In the genomic region with DNA sequence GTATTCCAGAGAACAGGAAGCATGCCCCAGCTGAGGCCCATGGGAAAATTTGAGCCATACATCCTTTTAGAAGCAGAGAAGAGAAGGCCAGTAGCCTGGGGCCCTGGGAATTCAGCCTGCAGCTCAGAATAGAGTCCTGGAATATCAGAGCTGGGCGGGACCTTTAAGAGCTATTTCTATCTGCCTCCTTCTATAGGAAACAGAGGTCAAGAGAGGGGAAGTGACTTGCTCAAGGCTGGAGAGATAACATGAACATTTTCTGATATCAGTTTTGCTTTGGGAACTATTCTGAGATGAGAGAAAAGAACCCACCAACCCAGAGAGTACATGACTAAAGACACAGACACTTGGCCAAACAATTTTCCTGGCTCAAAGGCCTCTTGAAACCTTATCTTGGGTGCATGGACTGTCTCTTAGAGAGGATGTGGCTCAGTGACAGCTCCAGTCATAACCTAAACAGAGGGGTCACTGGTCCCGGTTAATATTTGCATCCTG, we compare ENCODE assay signal across 18 cellular contexts. TPM values are rescaled to one million over a fixed set of nuclear protein-coding genes. Genes with fewer than 3 reads are reported as not detected.
DNase-seq lines count a peak whose midpoint lies in the region; ATAC-seq and TF ChIP-seq lines count a peak whose summit lies in the region.
"Had no signal": no experiment of that assay in that cellular context is flagged by ENCODE, and none has a peak within 500 bp of the region (broad histone marks: within the 10 kb centered on the region; RNA-seq: fewer than 3 reads in every experiment).

No MANE protein-coding gene starts in this region.

- H3K4me3 ChIP-seq in right cardiac atrium (ENCODE audit: low read length): no peak overlapping the region
- H3K4me3 ChIP-seq in psoas muscle: no peak overlapping the region
- no peak overlapping the region for H3K4me3 ChIP-seq in ovary
- H3K4me3 ChIP-seq: esophagus muscularis mucosa, HAP-1 had no signal

- no peaks in the 10 kb centered on the region for H3K36me3 ChIP-seq in psoas muscle (ENCODE audit: insufficient read depth in 1 of 2, low read depth in 1 of 2)
- H3K36me3 ChIP-seq in ovary: no peaks in the 10 kb centered on the region
- H3K36me3 ChIP-seq: HAP-1 had no signal

- no peak for TF ChIP-seq CTCF in psoas muscle (IDR thresholded peaks at IDR 0.05)
- no peak for TF ChIP-seq CTCF in ovary (IDR thresholded peaks at IDR 0.05)

- ATAC-seq in right cardiac atrium (peak; percentile 78 to 93), psoas muscle (peak in 3 of 4 donors; percentile 74 to 91 (median 74)), GM19023 (IDR thresholded peaks at IDR 0.05; ENCODE audit: unreplicated experiment) (no peak)
- ATAC-seq: CD8-positive, alpha-beta T cell; stimulated activated naive CD8-positive, alpha-beta T cell treated with anti-CD3 and anti-CD28 coated beads, Interleukin-15, Interleukin-2, amounts not matched to agents 100 U/mL and 50 U/mL, for 24 hours had no signal

- H3K27me3 ChIP-seq in right cardiac atrium (ENCODE audit: control insufficient read depth, insufficient read depth) (no peaks in the 10 kb centered on the region), psoas muscle (ENCODE audit: insufficient read depth in 3 of 3, low read length in 2 of 3) (no peaks in the 10 kb centered on the region), ovary (no peaks in the 10 kb centered on the region)
- H3K27me3 ChIP-seq: esophagus muscularis mucosa had no signal

- 10% methylated on average over 2 of the region's 2 CpGs for WGBS in right cardiac atrium
- 9 to 15% (median 14%) methylated on average over 2 of the region's 2 CpGs for WGBS in psoas muscle, 3 donors
- 58 to 69% (median 66%) methylated on average over 2 of the region's 2 CpGs for WGBS in ovary, 3 donors

- intact Hi-C loops in right cardiac atrium (cut with DNase I) (no loop called here), psoas muscle (cut with DNase I) (no loop called here), ovary (cut with DNase I) (no loop called here)

- H3K4me1 ChIP-seq in right cardiac atrium (ENCODE audit: control insufficient read depth, insufficient read depth, low read length): peaks cover 2% of the 10 kb centered on the region
- H3K4me1 ChIP-seq in psoas muscle: peaks cover 26% of the 10 kb centered on the region
- H3K4me1 ChIP-seq in ovary (ENCODE audit: insufficient read depth): peaks cover 11% of the 10 kb centered on the region
- H3K4me1 ChIP-seq: HAP-1 had no signal

- peak overlapping the region; percentile 69 for H3K27ac ChIP-seq in right cardiac atrium (ENCODE audit: low read length)
- H3K27ac ChIP-seq in psoas muscle: peak overlapping the region; percentile 24
- no peak overlapping the region for H3K27ac ChIP-seq in ovary

- no peak for TF ChIP-seq POLR2A in ovary (IDR thresholded peaks at IDR 0.05)

- H3K9me3 ChIP-seq in right cardiac atrium (ENCODE audit: control insufficient read depth, low read length) (peaks cover 2% of the 10 kb centered on the region), psoas muscle (peaks cover 13% of the 10 kb centered on the region), ovary (no peaks in the 10 kb centered on the region)

- no peak for TF ChIP-seq EP300 in ovary (IDR thresholded peaks at IDR 0.05)

- DNase-seq in ELF-1 (ENCODE audit: low read depth, low spot score) (peak; percentile 53), amniotic epithelial cell (ENCODE audit: low read depth) (peak; percentile 40), right cardiac atrium (peak; percentile 33 to 59 (median 46)), psoas muscle (no peak), hippocampal formation (lab: John Stamatoyannopoulos, UW) (no peak), inferior parietal cortex (ENCODE audit: extremely low spot score) (no peak), ovary (no peak)
- DNase-seq: activated CD4-positive, alpha-beta T cell treated with anti-CD3 and anti-CD28 coated beads for 1 hour; activated gamma-delta T cell; CD8-positive, alpha-beta T cell; NCI-H748 treated with DMSO at 0.1 percent for 48 hours; nucleus accumbens; stimulated activated naive CD8-positive, alpha-beta T cell treated with anti-CD3 and anti-CD28 coated beads, Interleukin-15, Interleukin-2, amounts not matched to agents 100 U/mL and 50 U/mL, for 24 hours had no signal

RNA-seq across cellular contexts. Expression of gene MASP1, which starts 26.0 kb away (rescaled TPM):
- 10 to 100 TPM; 21.0 to 56.3 (median 30.2) TPM for total RNA-seq in right cardiac atrium
- 21.2 TPM for polyA plus RNA-seq in right cardiac atrium
- total RNA-seq in psoas muscle: 1 to 10 TPM in 3 of 4 donors, under 1 TPM in 1; 0.66 to 8.1 (median 3.1) TPM
- polyA plus RNA-seq in psoas muscle: 1 to 10 TPM; 2.0 to 6.2 (median 4.2) TPM
- total RNA-seq in ovary: 1 to 10 TPM in 6 of 7 donors, under 1 TPM in 1; 0.40 to 5.6 (median 4.4) TPM
- 10 to 100 TPM in 1 of 2 donors, 1 to 10 TPM in 1; 2.2 to 19.5 TPM for polyA plus RNA-seq in ovary
- total RNA-seq: CD8-positive, alpha-beta T cell; G401; T-helper 1 cell treated with Interleukin-12 subunit alpha and Interleukin-12 subunit beta and Interleukin-4 antibody, amounts not matched to agents 30 ng/mL and 1 ng/mL, for 36 hours had no signal

Comparison
In these comparisons a context has a peak if more than half of its experiments do, and no peak if none do; other contexts are left out.
1. DNase-seq: peak in ELF-1 (single experiment), amniotic epithelial cell (single experiment) and right cardiac atrium (3 of 3); none in psoas muscle (0 of 2), hippocampal formation (0 of 2), inferior parietal cortex (single experiment) and ovary (0 of 5).
2. H3K27ac ChIP-seq: peak in right cardiac atrium (single experiment) and psoas muscle (single experiment); none in ovary (0 of 2).